In genomic region chr5:77775773-77776605, GRCh38 we compare ENCODE assay signal across 8 cellular contexts. TPM values are rescaled to one million over a fixed set of nuclear protein-coding genes. Genes with fewer than 3 reads are reported as not detected.
DNase-seq lines count a peak whose midpoint lies in the region; ATAC-seq lines count a peak whose summit lies in the region.

A gene with protein sequence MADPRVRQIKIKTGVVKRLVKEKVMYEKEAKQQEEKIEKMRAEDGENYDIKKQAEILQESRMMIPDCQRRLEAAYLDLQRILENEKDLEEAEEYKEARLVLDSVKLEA (minus strand): TSS chr5:77776339. CDS start chr5:77776257, 82 bp downstream.

- peaks cover 6% of the 10 kb centered on the region for H3K36me3 Mint-ChIP-seq in IgD-negative memory B cell

- ATAC-seq in GM21576 (IDR thresholded peaks at IDR 0.05; ENCODE audit: unreplicated experiment) = peak; percentile 88

- peak within 1 kb of the TSS; percentile 84 for H3K27ac ChIP-seq in epithelial cell of prostate

- H3K4me3 Mint-ChIP-seq in IgD-negative memory B cell = peak within 1 kb of the TSS; percentile 89 to 98 (median 92)

- H3K27me3 Mint-ChIP-seq in IgD-negative memory B cell = no peaks in the 10 kb centered on the region

- H3K9me3 Mint-ChIP-seq in IgD-negative memory B cell = no peaks in the 10 kb centered on the region

- H3K27ac Mint-ChIP-seq in IgD-negative memory B cell = peak within 1 kb of the TSS; percentile 78 to 100 (median 97)

- DNase-seq in DMS53 treated with DMSO at 0.1 percent for 48 hours (lab: John Stamatoyannopoulos, UW; ENCODE audit: unreplicated experiment) = peak; percentile 67
- peak; percentile 95 for DNase-seq in OCI-M1 (lab: John Stamatoyannopoulos, UW)
- peak; percentile 84 for DNase-seq in activated T-cell treated with anti-CD3 and anti-CD28 coated beads for 4 hours
- no peak for DNase-seq in epithelial cell of prostate (ENCODE audit: low read depth, low spot score)
- peak; percentile 87 for DNase-seq in mucosa of gallbladder (ENCODE audit: low spot score)
- peak; percentile 72 to 82 for DNase-seq in stimulated activated CD8-positive, alpha-beta memory T cell treated with anti-CD3 and anti-CD28 coated beads, Interleukin-4, amount 100 ng/mL, for 4 hours (ENCODE audit: low read depth in 2 of 2, low spot score in 1 of 2)

- peaks cover 21 to 41% (median 29%) of the 10 kb centered on the region in 3 donors for H3K4me1 Mint-ChIP-seq in IgD-negative memory B cell

RNA-seq across cellular contexts. Expression of the gene that starts here (rescaled TPM):
- polyA plus RNA-seq in IgD-negative memory B cell = 185 TPM
- 134 TPM for total RNA-seq in mucosa of gallbladder
